14 cellular contexts compared by ENCODE assay signal in genomic region chr4:70392057-70392776, GRCh38. TPM values are rescaled to one million over a fixed set of nuclear protein-coding genes. Genes with fewer than 3 reads are reported as not detected.
DNase-seq lines count a peak whose midpoint lies in the region; ATAC-seq and TF ChIP-seq lines count a peak whose summit lies in the region.
"Had no signal": no experiment of that assay in that cellular context is flagged by ENCODE, and none has a peak within 500 bp of the region (broad histone marks: within the 10 kb centered on the region; RNA-seq: fewer than 3 reads in every experiment).

No MANE protein-coding gene starts in this region.

- no peak for TF ChIP-seq POLR2A in GM18505 (IDR thresholded peaks at IDR 0.05; ENCODE audit: borderline replicate concordance, extremely low read depth, insufficient read depth, insufficient read length)

- DNase-seq in omental fat pad (ENCODE audit: low spot score) (no peak), NCI-H748 treated with DMSO at 0.1 percent for 48 hours (lab: John Stamatoyannopoulos, UW) (no peak), putamen (ENCODE audit: low spot score) (no peak), LoVo (ENCODE audit: low spot score) (no peak)
- DNase-seq: activated CD8-positive, alpha-beta memory T cell treated with anti-CD3 and anti-CD28 coated beads, Interleukin-2, amount 10 ng/mL, durations not matched to agents 7 days and 5 days; DMS153; immature natural killer cell; NCI-H1105 treated with DMSO at 0.1 percent for 48 hours; NCI-H526 had no signal

- no peak for TF ChIP-seq CTCF in omental fat pad (IDR thresholded peaks at IDR 0.05)

- ATAC-seq in GM18505 (IDR thresholded peaks at IDR 0.05; ENCODE audit: unreplicated experiment) (peak; percentile 62), GM19455 (IDR thresholded peaks at IDR 0.05; ENCODE audit: unreplicated experiment) (peak; percentile 70), HG02763 (IDR thresholded peaks at IDR 0.05; ENCODE audit: unreplicated experiment) (peak; percentile 57), HG03432 (IDR thresholded peaks at IDR 0.05; ENCODE audit: unreplicated experiment) (peak; percentile 67), omental fat pad (ENCODE audit: low FRiP score) (no peak)
- ATAC-seq: activated CD8-positive, alpha-beta memory T cell treated with anti-CD3 and anti-CD28 coated beads, Interleukin-2, amount 10 ng/mL, durations not matched to agents 7 days and 5 days had no signal

RNA-seq across cellular contexts. Expression of gene OPRPN, which starts 5.5 kb away (rescaled TPM):
- total RNA-seq in omental fat pad: not detected
- total RNA-seq: activated CD8-positive, alpha-beta memory T cell treated with anti-CD3 and anti-CD28 coated beads, Interleukin-2, amount 10 ng/mL, durations not matched to agents 7 days and 5 days; HT1080 had no signal

RNA-seq across cellular contexts. Expression of gene SMR3B, which starts 9.3 kb away (rescaled TPM):
- total RNA-seq in omental fat pad: not detected
- total RNA-seq: activated CD8-positive, alpha-beta memory T cell treated with anti-CD3 and anti-CD28 coated beads, Interleukin-2, amount 10 ng/mL, durations not matched to agents 7 days and 5 days; HT1080 had no signal

RNA-seq across cellular contexts. Expression of gene SMR3A, which starts 31.7 kb away (rescaled TPM):
- not detected for total RNA-seq in omental fat pad
- total RNA-seq: activated CD8-positive, alpha-beta memory T cell treated with anti-CD3 and anti-CD28 coated beads, Interleukin-2, amount 10 ng/mL, durations not matched to agents 7 days and 5 days; HT1080 had no signal

RNA-seq across cellular contexts. Expression of gene CABS1, which starts 57.4 kb away (rescaled TPM):
- not detected for total RNA-seq in omental fat pad
- total RNA-seq: activated CD8-positive, alpha-beta memory T cell treated with anti-CD3 and anti-CD28 coated beads, Interleukin-2, amount 10 ng/mL, durations not matched to agents 7 days and 5 days; HT1080 had no signal
